ENCODE assay signal across 8 cellular contexts in the genomic region with DNA sequence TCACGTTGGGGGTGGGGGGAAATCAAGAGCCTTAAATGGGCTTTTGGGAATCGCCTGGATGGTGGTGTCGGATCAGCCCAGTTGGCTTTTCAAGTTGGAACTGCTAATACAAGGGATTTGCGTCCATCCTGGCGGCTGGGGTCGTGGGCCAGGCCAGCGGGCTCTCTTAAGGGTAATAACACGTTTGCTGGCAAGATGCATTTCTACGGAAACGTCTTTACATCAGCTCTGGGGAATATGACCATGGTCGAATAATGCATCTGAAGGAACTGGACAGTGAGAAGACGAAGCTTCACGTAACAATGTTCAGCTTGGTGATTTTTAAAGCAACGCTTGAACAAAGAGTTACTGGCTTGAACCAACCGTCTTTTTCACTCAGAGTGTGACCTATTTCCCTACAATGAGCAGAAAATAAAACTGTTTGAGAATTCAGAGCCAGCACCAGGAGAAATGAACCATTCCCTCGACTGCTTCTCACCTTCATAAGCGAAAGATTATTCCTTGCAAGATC. TPM values are rescaled to one million over a fixed set of nuclear protein-coding genes. Genes with fewer than 3 reads are reported as not detected.
DNase-seq lines count a peak whose midpoint lies in the region; ATAC-seq, FAIRE-seq and TF ChIP-seq lines count a peak whose summit lies in the region.

No MANE protein-coding gene starts in this region.

- no peak for TF ChIP-seq RAD21 in H1 (IDR thresholded peaks at IDR 0.05 in 1 of 2, conservative IDR thresholded peaks at IDR 0.05 in 1 of 2; ENCODE audit: low read depth in 2 of 2, low read length in 2 of 2)

- H3K4me1 ChIP-seq in OCI-LY3 (ENCODE audit: low read length) (peaks cover 12% of the 10 kb centered on the region), H1 (replicated peaks in 1 of 4; ENCODE audit: control insufficient read depth in 3 of 4, insufficient read depth in 4 of 4, low read length in 3 of 4) (peaks cover 4 to 7% (median 6%) of the 10 kb centered on the region in 4 experiments; a peak in 4 of 7 replicates)

- TF ChIP-seq POLR2A in H1 (IDR thresholded peaks at IDR 0.05; ENCODE audit: control extremely low read depth in 1 of 2, low read depth in 2 of 2, low read length in 2 of 2): no peak; a peak in 1 of 3 replicates

- H3K9me3 ChIP-seq in OCI-LY3 (ENCODE audit: insufficient read depth, low read length) (no peaks in the 10 kb centered on the region), H1 (ENCODE audit: insufficient read depth in 2 of 2, low read depth in 1 of 2, low read length in 1 of 2) (no peaks in the 10 kb centered on the region)

- no peaks in the 10 kb centered on the region for H3K27me3 ChIP-seq in OCI-LY3 (ENCODE audit: low read depth, low read length)
- peaks cover 6 to 29% (median 15%) of the 10 kb centered on the region in 4 experiments; a peak in 6 of 7 replicates for H3K27me3 ChIP-seq in H1 (replicated peaks in 1 of 4; ENCODE audit: control insufficient read depth in 3 of 4, extremely low read depth in 1 of 4, insufficient read depth in 3 of 4, low read length in 3 of 4)

- H2BK120ac ChIP-seq in H1 (replicated peaks; ENCODE audit: low read depth, low read length): no peak overlapping the region

- peak overlapping the region; percentile 11; the same call in 1 of the 2 replicates for H3K18ac ChIP-seq in H1 (ENCODE audit: extremely low read depth, low read length)

- H4K20me1 ChIP-seq in OCI-LY3 (ENCODE audit: insufficient read depth, low read length) (peaks cover 9% of the 10 kb centered on the region), H1 (replicated peaks in 1 of 2; ENCODE audit: control insufficient read depth in 1 of 2, insufficient read depth in 2 of 2, low read length in 2 of 2) (peaks cover 3 to 5% of the 10 kb centered on the region in 2 experiments)

- peak; percentile 93 for DNase-seq in NCI-H82 (lab: John Stamatoyannopoulos, UW)
- DNase-seq in NCI-H82 treated with DMSO at 0.1 percent for 48 hours (lab: John Stamatoyannopoulos, UW; ENCODE audit: unreplicated experiment): no peak
- DNase-seq in H1 (ENCODE audit: low read depth in 1 of 2, low spot score in 2 of 2): peak in 1 of 2 experiments; percentile 62
- DNase-seq in middle frontal gyrus (ENCODE audit: extremely low spot score, low spot score): peak; percentile 18

- H2BK12ac ChIP-seq in H1 (ENCODE audit: low read depth, low read length): peak overlapping the region; percentile 2; the same call in 1 of the 2 replicates

- no peak for TF ChIP-seq EP300 in H1 (IDR thresholded peaks at IDR 0.05; ENCODE audit: borderline replicate concordance in 1 of 2, low read depth in 2 of 2, low read length in 2 of 2)

- no peak overlapping the region for H2BK20ac ChIP-seq in H1 (ENCODE audit: low read length)

- WGBS in H1 (ENCODE audit: extremely low coverage in 1 of 2, insufficient coverage in 1 of 2, insufficient read length in 1 of 2, insufficient replicate concordance in 2 of 2, low coverage in 1 of 2, low lambda C conversion rate in 2 of 2, missing lambda C conversion rate in 1 of 2), 2 experiments: 5% methylated on average over 17 of the region's 17 CpGs; no CpG with 5 or more reads in 1 of the 2 experiments

- H4K91ac ChIP-seq in H1 (replicated peaks; ENCODE audit: insufficient read length, low read length): no peak overlapping the region

- POLR2A ChIA-PET in H1 (lab: Charles Lee; ENCODE audit: partially characterized antibody): interaction anchor here (0.7 to 2.1 kb wide), 11 partner anchors 8 to 269 kb away, joined by 3 to 9 read pairs (median 4); no protein-coding TSS in a partner anchor

- H4K5ac ChIP-seq in H1 (ENCODE audit: insufficient read length, low read depth, low read length): no peak overlapping the region

- H3K9ac ChIP-seq in OCI-LY3 (ENCODE audit: low read length) (peak overlapping the region; percentile 100), H1 (replicated peaks in 1 of 4; ENCODE audit: extremely low read depth in 1 of 4, low read depth in 3 of 4, low read length in 3 of 4) (peak overlapping the region in 3 of 4 experiments; percentile 22 to 53 (median 51); a peak in 3 of 7 replicates)

- peaks cover 22% of the 10 kb centered on the region for H3K23me2 ChIP-seq in H1 (ENCODE audit: low read depth, low read length)

- no peak overlapping the region for H3K23ac ChIP-seq in H1 (ENCODE audit: insufficient read length)

- ATAC-seq in HG03095 (IDR thresholded peaks at IDR 0.05; ENCODE audit: unreplicated experiment) (no peak), GM21515 (IDR thresholded peaks at IDR 0.05; ENCODE audit: unreplicated experiment) (no peak), HG02884 (IDR thresholded peaks at IDR 0.05; ENCODE audit: unreplicated experiment) (no peak)

- peaks cover 45% of the 10 kb centered on the region for H3K79me2 ChIP-seq in OCI-LY3 (ENCODE audit: low read length)
- peaks cover 0 to 27% of the 10 kb centered on the region in 2 experiments; a peak in 2 of 4 replicates for H3K79me2 ChIP-seq in H1 (ENCODE audit: control insufficient read depth in 1 of 2, insufficient read depth in 2 of 2, low read length in 2 of 2)

- FAIRE-seq in H1 (lab: Jason Lieb, UNC): no peak

- H2AK5ac ChIP-seq in H1 (ENCODE audit: low read depth, low read length): no peak overlapping the region

- H3K4me2 ChIP-seq in OCI-LY3 (ENCODE audit: low read length) (peak overlapping the region; percentile 79), H1 (ENCODE audit: insufficient read depth in 1 of 2, low read depth in 2 of 2, low read length in 2 of 2) (peak overlapping the region; percentile 98 to 100)

- TF ChIP-seq CTCF in OCI-LY3 (IDR thresholded peaks at IDR 0.05; ENCODE audit: low read depth, low read length): no peak
- TF ChIP-seq CTCF in H1 (IDR thresholded peaks at IDR 0.05; ENCODE audit: control extremely low read depth in 1 of 3, insufficient read depth in 1 of 3, low read depth in 1 of 3, low read length in 3 of 3): no peak

- H2BK15ac ChIP-seq in H1 (ENCODE audit: low read length): no peak overlapping the region

- no peak overlapping the region for H3K4ac ChIP-seq in H1 (replicated peaks; ENCODE audit: insufficient read length, low read depth, low read length)

- H3K27ac ChIP-seq in OCI-LY3 (ENCODE audit: low read length) (peak overlapping the region; percentile 80), H1 (ENCODE audit: low read depth, low read length) (no peak overlapping the region)

- no peak overlapping the region for H3K14ac ChIP-seq in H1 (ENCODE audit: insufficient read length)

- peak overlapping the region; percentile 100 for H3K4me3 ChIP-seq in OCI-LY3 (ENCODE audit: low read length)
- H3K4me3 ChIP-seq in H1 (ENCODE audit: extremely low read depth in 1 of 4, insufficient read depth in 2 of 4, low read depth in 3 of 4, low read length in 4 of 4): peak overlapping the region; percentile 95 to 99 (median 98)

- peak overlapping the region; percentile 47; the same call in 1 of the 2 replicates for H2AFZ ChIP-seq in OCI-LY3 (ENCODE audit: low read depth, low read length)
- 0 out of 2 replicates have a peak overlapping the region, but pooled peaks have one; percentile 82 for H2AFZ ChIP-seq in H1 (ENCODE audit: low read length)

- peaks cover 15% of the 10 kb centered on the region for H3K36me3 ChIP-seq in OCI-LY3 (replicated peaks; ENCODE audit: low read depth, low read length)
- H3K36me3 ChIP-seq in H1 (ENCODE audit: control insufficient read depth in 2 of 4, insufficient read depth in 4 of 4, low read length in 3 of 4): peaks cover 0 to 10% (median under 1%) of the 10 kb centered on the region in 4 experiments; a peak in 2 of 8 replicates

- CTCF ChIA-PET in H1 (lab: Charles Lee; ENCODE audit: partially characterized antibody): interaction anchor here (0.9 to 1.7 kb wide), 5 partner anchors 27 to 549 kb away, joined by 3 to 4 read pairs (median 3); no protein-coding TSS in a partner anchor

- no peak overlapping the region for H3K56ac ChIP-seq in H1 (replicated peaks; ENCODE audit: insufficient read length, low read depth, low read length)

- H3K79me1 ChIP-seq in H1 (ENCODE audit: low read depth, low read length): no peaks in the 10 kb centered on the region

- no peak overlapping the region for H4K8ac ChIP-seq in H1 (ENCODE audit: extremely low read depth, insufficient read depth, low read length)

- H2BK5ac ChIP-seq in H1 (ENCODE audit: low read depth, low read length): no peak overlapping the region

TF ChIP-seq in H1, 55 proteins besides CTCF, POLR2A, EP300 and RAD21:
- 0 out of 2 replicates have a peak, but pooled peaks have one; percentile 11 for TF ChIP-seq SP1 (IDR thresholded peaks at IDR 0.05; ENCODE audit: low read depth, low read length)
- no peak for TF ChIP-seq TBP (IDR thresholded peaks at IDR 0.05; ENCODE audit: low read depth, low read length)
TF ChIP-seq in H1: peak in this region for 1.

RNA-seq across cellular contexts. Expression of gene MARCKS, which starts 1.6 kb away (rescaled TPM):
- total RNA-seq in H1 (2021; fragmentation: NEBNext Ultra II Directional; extraction: Animal tissue kit (Norgen Biotek cat#: 25700)): 111 and 117 TPM in 2 replicates
- 18.8 and 26.6 TPM in 2 replicates for polyA plus RNA-seq in H1 (2011; rRNA removed)
- 39.7 TPM for polyA plus RNA-seq in H1 (2011; cell fraction: cytosol; rRNA removed)
- 12.1 TPM for polyA plus RNA-seq in H1 (2011; cell fraction: nucleus; rRNA removed)
- polyA plus RNA-seq in H1 (2012, experiment 1 of 2): 22.2 to 46.3 TPM (median 24.0 TPM) in 4 replicates
- 29.0 TPM for polyA plus RNA-seq in H1 (2012, experiment 2 of 2)
- polyA plus RNA-seq in H1 (2013, experiment 1 of 2): 70.1 TPM
- 60.3 TPM for polyA plus RNA-seq in H1 (2013, experiment 2 of 2)
- polyA minus RNA-seq in H1 (2011; rRNA and poly(A)+ RNA removed): 11.7 and 13.4 TPM in 2 replicates
- polyA minus RNA-seq in H1 (2011; cell fraction: cytosol; rRNA and poly(A)+ RNA removed): 38.6 TPM
- polyA minus RNA-seq in H1 (2011; cell fraction: nucleus; rRNA and poly(A)+ RNA removed): 28.2 TPM
